25 cellular contexts compared by ENCODE assay signal in the genomic region with DNA sequence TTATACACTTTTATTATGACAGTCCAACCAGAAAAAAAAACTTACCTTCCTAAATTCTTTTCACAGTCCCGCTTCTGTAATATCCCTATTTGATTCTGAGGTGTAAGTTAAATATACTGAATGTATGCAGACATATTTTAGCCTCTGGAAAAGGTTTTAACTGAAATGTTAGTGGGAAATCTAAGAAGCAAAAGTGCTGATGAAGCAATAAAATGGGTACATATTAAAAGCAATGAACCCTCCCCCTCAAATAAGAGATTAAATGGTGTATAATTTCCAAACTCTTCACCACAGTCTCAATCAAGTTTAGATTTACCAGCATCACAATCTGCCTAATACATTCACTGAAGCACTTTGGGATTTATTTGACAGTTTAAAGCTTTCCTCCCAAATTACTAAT.
A peak's percentile ranks its signal among the peaks of the same experiment; 100 is the strongest.
DNase-seq lines count a peak whose midpoint lies in the region; ATAC-seq, FAIRE-seq and TF ChIP-seq lines count a peak whose summit lies in the region.
"Had no signal": no experiment of that assay in that cellular context is flagged by ENCODE, and none has a peak within 500 bp of the region (broad histone marks: within the 10 kb centered on the region; RNA-seq: fewer than 3 reads in every experiment).

No MANE protein-coding gene starts in this region.

- no peak overlapping the region for H2BK20ac ChIP-seq in H1 (ENCODE audit: low read length)

- no peak overlapping the region for H2BK15ac ChIP-seq in H1 (ENCODE audit: low read length)

- H4K20me1 ChIP-seq in HepG2 (ENCODE audit: insufficient read depth, low read length): no peaks in the 10 kb centered on the region
- no peaks in the 10 kb centered on the region for H4K20me1 ChIP-seq in PC-3 (ENCODE audit: low read length)
- no peaks in the 10 kb centered on the region for H4K20me1 ChIP-seq in H1 (replicated peaks in 1 of 2; ENCODE audit: control insufficient read depth in 1 of 2, insufficient read depth in 2 of 2, low read length in 2 of 2)
- H4K20me1 ChIP-seq: BLaER1 had no signal

- CTCF ChIA-PET in HepG2 (lab: Yijun Ruan, JAX; ENCODE audit: low intra/inter-chr PET ratio, low total read pairs): no interaction called here
- CTCF ChIA-PET in PC-3 (lab: Charles Lee): no interaction called here
- CTCF ChIA-PET in H1 (lab: Charles Lee; ENCODE audit: partially characterized antibody): no interaction called here

- no peaks in the 10 kb centered on the region for H3K79me1 ChIP-seq in H1 (ENCODE audit: low read depth, low read length)

- no peaks in the 10 kb centered on the region for H3K9me2 ChIP-seq in PC-3 (replicated peaks; ENCODE audit: low read length)

- no peak overlapping the region for H4K8ac ChIP-seq in H1 (ENCODE audit: extremely low read depth, insufficient read depth, low read length)

- in situ Hi-C loops in HepG2 (cut with HindIII; ENCODE audit: extremely low pct_ligation_motif_present, low pct_unique_long_range_greater_than_20kb): no loop called here

- TF ChIP-seq POLR2A in HepG2 (IDR thresholded peaks at IDR 0.05; ENCODE audit: insufficient read depth in 1 of 2, low read depth in 2 of 2, low read length in 2 of 2) (no peak), right lobe of liver (IDR thresholded peaks at IDR 0.05) (no peak), H1 (IDR thresholded peaks at IDR 0.05; ENCODE audit: control extremely low read depth in 1 of 2, low read depth in 2 of 2, low read length in 2 of 2) (no peak), suprapubic skin (IDR thresholded peaks at IDR 0.05) (no peak)

- no peak overlapping the region for H3K56ac ChIP-seq in H1 (replicated peaks; ENCODE audit: insufficient read length, low read depth, low read length)

- no peak overlapping the region for H4K5ac ChIP-seq in H1 (ENCODE audit: insufficient read length, low read depth, low read length)

- intact Hi-C loops in HepG2 (cut with micrococcal nuclease; ENCODE audit: unreplicated experiment): no loop called here
- intact Hi-C loops in right lobe of liver (cut with DNase I): no loop called here
- intact Hi-C loops in PC-3 (cut with micrococcal nuclease): no loop called here

- H3K36me3 ChIP-seq in HepG2 (replicated peaks in 1 of 2; ENCODE audit: control insufficient read depth in 1 of 2, insufficient read depth in 2 of 2, low read length in 2 of 2) (no peaks in the 10 kb centered on the region), right lobe of liver (no peaks in the 10 kb centered on the region), PC-3 (ENCODE audit: low read depth, low read length) (no peaks in the 10 kb centered on the region), H1 (ENCODE audit: control insufficient read depth in 2 of 4, insufficient read depth in 4 of 4, low read length in 3 of 4) (no peaks in the 10 kb centered on the region), suprapubic skin (no peaks in the 10 kb centered on the region)
- H3K36me3 ChIP-seq: BE2C, BLaER1 had no signal

- H3K27ac ChIP-seq in HepG2 (ENCODE audit: extremely low read length, insufficient read depth, low read length) (no peak overlapping the region), right lobe of liver (no peak overlapping the region), PC-3 (ENCODE audit: low read length) (peak overlapping the region; percentile 17; the same call in 1 of the 2 replicates), H1 (ENCODE audit: low read depth, low read length) (no peak overlapping the region), suprapubic skin (no peak overlapping the region)
- H3K27ac ChIP-seq: 22Rv1, BLaER1 had no signal

- no peak overlapping the region for H3K14ac ChIP-seq in H1 (ENCODE audit: insufficient read length)

- H3K23me2 ChIP-seq in H1 (ENCODE audit: low read depth, low read length): no peaks in the 10 kb centered on the region

- no TSS peak for BruUV-seq in HepG2 (replicated peaks; lab: Mats Ljungman, UMichigan)
- BruUV-seq in PC-3 (replicated peaks; lab: Mats Ljungman, UMichigan): no TSS peak

- H3K4me2 ChIP-seq in HepG2 (ENCODE audit: low read depth, low read length): no peak overlapping the region
- peak overlapping the region; percentile 31; the same call in 1 of the 2 replicates for H3K4me2 ChIP-seq in PC-3 (ENCODE audit: low read length)
- H3K4me2 ChIP-seq in H1 (ENCODE audit: insufficient read depth in 1 of 2, low read depth in 2 of 2, low read length in 2 of 2): no peak overlapping the region
- H3K4me2 ChIP-seq: BLaER1 had no signal

- no peak for DNase-seq in HepG2 (ENCODE audit: low spot score)
- no peak for DNase-seq in right lobe of liver
- DNase-seq in PC-3: no peak
- no peak for DNase-seq in H1 (ENCODE audit: low read depth in 1 of 2, low spot score in 2 of 2)
- DNase-seq in suprapubic skin (ENCODE audit: low spot score in 2 of 2): no peak
- DNase-seq: ACHN; BE2C; C1 segment of cervical spinal cord; CD4-positive, alpha-beta memory T cell; CD4-positive, CD25-positive, alpha-beta regulatory T cell; CD8-positive, alpha-beta memory T cell; COR-L47; DMS 273 treated with DMSO at 0.1 percent for 48 hours; DMS153; DMS53; DMS79; DND-41; EL; GDM1 had no signal

- POLR2A ChIA-PET in HepG2 (lab: Yijun Ruan, JAX) (no interaction called here), PC-3 (lab: Charles Lee; ENCODE audit: unreplicated experiment) (no interaction called here), H1 (lab: Charles Lee; ENCODE audit: partially characterized antibody) (interaction anchor here (0.6 kb wide), 1 partner anchor 230 kb away, joined by 4 read pairs; no protein-coding TSS in a partner anchor)

- H3K27me3 ChIP-seq in HepG2 (ENCODE audit: control insufficient read depth in 1 of 2, insufficient read depth in 2 of 2, low read length in 2 of 2) (no peaks in the 10 kb centered on the region), right lobe of liver (no peaks in the 10 kb centered on the region), PC-3 (ENCODE audit: low read length) (no peaks in the 10 kb centered on the region), H1 (replicated peaks in 1 of 4; ENCODE audit: control insufficient read depth in 3 of 4, extremely low read depth in 1 of 4, insufficient read depth in 3 of 4, low read length in 3 of 4) (no peaks in the 10 kb centered on the region), suprapubic skin (no peaks in the 10 kb centered on the region)
- H3K27me3 ChIP-seq: BE2C had no signal

- H3K23ac ChIP-seq in H1 (ENCODE audit: insufficient read length): no peak overlapping the region

- H2AK5ac ChIP-seq in H1 (ENCODE audit: low read depth, low read length): no peak overlapping the region

- TF ChIP-seq CTCF in HepG2 (CRISPR knock-in tag; IDR thresholded peaks at IDR 0.05) (no peak), right lobe of liver (IDR thresholded peaks at IDR 0.05) (no peak), PC-3 (conservative IDR thresholded peaks at IDR 0.05; ENCODE audit: low read depth, low read length) (no peak), H1 (IDR thresholded peaks at IDR 0.05; ENCODE audit: control extremely low read depth in 1 of 3, insufficient read depth in 1 of 3, low read depth in 1 of 3, low read length in 3 of 3) (no peak), suprapubic skin (IDR thresholded peaks at IDR 0.05) (no peak)

- TF ChIP-seq RAD21 in HepG2 (CRISPR knock-in tag; IDR thresholded peaks at IDR 0.05) (no peak), H1 (IDR thresholded peaks at IDR 0.05 in 1 of 2, conservative IDR thresholded peaks at IDR 0.05 in 1 of 2; ENCODE audit: low read depth in 2 of 2, low read length in 2 of 2) (no peak)

- H3K4me3 ChIP-seq in HepG2 (replicated peaks in 1 of 3; ENCODE audit: insufficient read depth in 1 of 3, low read depth in 2 of 3, low read length in 3 of 3) (no peak overlapping the region), right lobe of liver (no peak overlapping the region), PC-3 (ENCODE audit: low read length) (no peak overlapping the region), H1 (ENCODE audit: extremely low read depth in 1 of 4, insufficient read depth in 2 of 4, low read depth in 3 of 4, low read length in 4 of 4) (no peak overlapping the region), suprapubic skin (no peak overlapping the region)
- H3K4me3 ChIP-seq: BLaER1, GM12878 had no signal

- H3K79me2 ChIP-seq in HepG2 (ENCODE audit: insufficient read depth, low read length) (no peaks in the 10 kb centered on the region), PC-3 (ENCODE audit: low read length) (no peaks in the 10 kb centered on the region), H1 (ENCODE audit: control insufficient read depth in 1 of 2, insufficient read depth in 2 of 2, low read length in 2 of 2) (no peaks in the 10 kb centered on the region)

- H3K4me1 ChIP-seq in HepG2 (ENCODE audit: insufficient read depth, low read length): no peaks in the 10 kb centered on the region
- no peaks in the 10 kb centered on the region for H3K4me1 ChIP-seq in right lobe of liver
- peaks cover 29% of the 10 kb centered on the region for H3K4me1 ChIP-seq in PC-3 (ENCODE audit: insufficient read depth, low read length)
- H3K4me1 ChIP-seq in H1 (replicated peaks in 1 of 4; ENCODE audit: control insufficient read depth in 3 of 4, insufficient read depth in 4 of 4, low read length in 3 of 4): no peaks in the 10 kb centered on the region
- no peaks in the 10 kb centered on the region for H3K4me1 ChIP-seq in suprapubic skin
- H3K4me1 ChIP-seq: BE2C, BLaER1 had no signal

- H3K9ac ChIP-seq in HepG2 (ENCODE audit: insufficient read depth, low read depth, low read length): no peak overlapping the region
- no peak overlapping the region for H3K9ac ChIP-seq in PC-3 (ENCODE audit: low read length)
- no peak overlapping the region for H3K9ac ChIP-seq in H1 (replicated peaks in 1 of 4; ENCODE audit: extremely low read depth in 1 of 4, low read depth in 3 of 4, low read length in 3 of 4)
- H3K9ac ChIP-seq: BLaER1 had no signal

- H3K18ac ChIP-seq in H1 (ENCODE audit: extremely low read depth, low read length): no peak overlapping the region

- no peak overlapping the region for H4K91ac ChIP-seq in H1 (replicated peaks; ENCODE audit: insufficient read length, low read length)

- H3K9me3 ChIP-seq in HepG2 (ENCODE audit: low read length) (no peaks in the 10 kb centered on the region), right lobe of liver (no peaks in the 10 kb centered on the region), PC-3 (ENCODE audit: low read length) (no peaks in the 10 kb centered on the region), H1 (ENCODE audit: insufficient read depth in 2 of 2, low read depth in 1 of 2, low read length in 1 of 2) (no peaks in the 10 kb centered on the region), suprapubic skin (no peaks in the 10 kb centered on the region)
- H3K9me3 ChIP-seq: BE2C, BLaER1 had no signal

- 0% methylated on average over 1 of the region's 1 CpG for WGBS in HepG2 (ENCODE audit: low lambda C conversion rate)
- WGBS in right lobe of liver (ENCODE audit: insufficient coverage, low coverage, low lambda C conversion rate, missing lambda C conversion rate): 17% methylated on average over 1 of the region's 1 CpG
- WGBS in H1 (ENCODE audit: extremely low coverage in 1 of 2, insufficient coverage in 1 of 2, insufficient read length in 1 of 2, insufficient replicate concordance in 2 of 2, low coverage in 1 of 2, low lambda C conversion rate in 2 of 2, missing lambda C conversion rate in 1 of 2), 2 experiments: 100% methylated on average over 1 of the region's 1 CpG; no CpG with 5 or more reads in 1 of the 2 experiments
- 40% methylated on average over 1 of the region's 1 CpG for WGBS in suprapubic skin

- H3K4ac ChIP-seq in H1 (replicated peaks; ENCODE audit: insufficient read length, low read depth, low read length): no peak overlapping the region

- H2AFZ ChIP-seq in HepG2 (ENCODE audit: low read length) (no peak overlapping the region), PC-3 (ENCODE audit: low read length) (no peak overlapping the region), H1 (ENCODE audit: low read length) (no peak overlapping the region)

- ATAC-seq in HepG2 (no peak), right lobe of liver (no peak), PC-3 (no peak), GM21447 (IDR thresholded peaks at IDR 0.05; ENCODE audit: unreplicated experiment) (no peak)
- ATAC-seq: GM12878 had no signal

- no peak for FAIRE-seq in HepG2 (lab: Jason Lieb, UNC)
- FAIRE-seq in H1 (lab: Jason Lieb, UNC): no peak
- FAIRE-seq: GM12892, GM18507 had no signal

- H3F3A ChIP-seq in PC-3 (ENCODE audit: low read length, unreplicated experiment): no peaks in the 10 kb centered on the region

- TF ChIP-seq EP300 in HepG2 (IDR thresholded peaks at IDR 0.05; ENCODE audit: low read depth in 2 of 2, low read length in 2 of 2) (no peak), HepG2 (CRISPR knock-in tag; IDR thresholded peaks at IDR 0.05; ENCODE audit: borderline replicate concordance) (no peak), H1 (IDR thresholded peaks at IDR 0.05; ENCODE audit: borderline replicate concordance in 1 of 2, low read depth in 2 of 2, low read length in 2 of 2) (no peak), suprapubic skin (IDR thresholded peaks at IDR 0.05) (no peak)

- no peak overlapping the region for H2BK120ac ChIP-seq in H1 (replicated peaks; ENCODE audit: low read depth, low read length)

- H2BK12ac ChIP-seq in H1 (ENCODE audit: low read depth, low read length): no peak overlapping the region

- no peak overlapping the region for H2BK5ac ChIP-seq in H1 (ENCODE audit: low read depth, low read length)
